In the genomic region with DNA sequence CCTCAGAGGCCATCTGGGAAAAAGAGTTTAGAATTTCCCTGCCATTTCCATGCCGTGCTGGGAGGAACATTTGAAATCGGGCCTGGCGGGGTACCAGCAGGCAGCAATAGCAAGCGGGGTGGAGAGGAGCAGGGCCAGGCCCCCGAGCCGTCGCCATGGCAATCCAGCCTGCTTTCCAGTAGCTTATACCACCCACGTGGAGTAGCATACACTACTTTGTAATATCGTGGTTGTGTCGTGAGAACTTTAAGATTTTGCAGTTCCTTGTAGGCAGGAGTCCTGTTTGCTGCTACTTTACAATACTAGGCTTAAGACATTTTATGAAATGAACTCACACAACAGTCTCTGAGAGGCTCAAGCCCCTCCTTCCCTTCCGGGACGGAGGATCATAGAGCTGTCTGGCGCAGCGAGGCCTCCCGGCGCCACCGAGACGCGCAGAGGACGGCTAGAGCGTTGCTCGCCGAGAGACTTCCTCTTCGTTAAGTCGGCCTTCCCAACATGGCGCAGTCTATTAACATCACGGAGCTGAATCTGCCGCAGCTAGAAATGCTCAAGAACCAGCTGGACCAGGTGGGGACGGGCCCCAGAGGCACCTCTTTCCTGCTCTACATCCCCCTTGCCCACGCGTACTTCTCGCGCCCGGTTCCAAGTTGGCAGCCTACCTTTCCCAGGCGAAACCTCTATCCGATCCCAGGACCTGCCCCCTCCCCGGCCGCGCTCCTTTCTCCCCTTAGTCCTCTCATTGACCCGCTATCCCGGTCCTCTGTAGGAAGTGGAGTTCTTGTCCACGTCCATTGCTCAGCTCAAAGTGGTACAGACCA, we compare ENCODE assay signal across 9 cellular contexts. TPM values are rescaled to one million over a fixed set of nuclear protein-coding genes. Genes with fewer than 3 reads are reported as not detected.
DNase-seq lines count a peak whose midpoint lies in the region; ATAC-seq, FAIRE-seq and TF ChIP-seq lines count a peak whose summit lies in the region.
"Had no signal": no experiment of that assay in that cellular context is flagged by ENCODE, and none has a peak within 500 bp of the region (broad histone marks: within the 10 kb centered on the region; RNA-seq: fewer than 3 reads in every experiment).

A gene (plus strand): TSS at position 473 of the 821 bp plus-strand sequence. CDS start 26 bp downstream, at position 499.

- TF ChIP-seq CTCF in AG09309 (IDR thresholded peaks at IDR 0.05; ENCODE audit: control insufficient read depth, insufficient read depth, low read depth, low read length, missing control alignments) (no peak), kidney (IDR thresholded peaks at IDR 0.05; ENCODE audit: borderline replicate concordance, extremely low read depth, insufficient read depth) (no peak)

- no peaks in the 10 kb centered on the region for H3K9me3 ChIP-seq in kidney (ENCODE audit: control insufficient read depth in 1 of 2, low read length in 2 of 2)

- peaks cover 5 to 25% of the 10 kb centered on the region in 2 donors for H3K4me1 ChIP-seq in kidney (ENCODE audit: control insufficient read depth in 1 of 2, insufficient read depth in 1 of 2, low read depth in 1 of 2, low read length in 2 of 2)

- DNase-seq in AG09309 (ENCODE audit: low read depth) (peak; percentile 67), NCI-H446 (lab: John Stamatoyannopoulos, UW) (peak; percentile 62 to 79), cerebellar nuclear complex (lab: John Stamatoyannopoulos, UW) (peak; percentile 54 to 68), kidney (peak; percentile 95)
- DNase-seq in activated CD4-positive, CD25-positive, alpha-beta regulatory T cell treated with anti-CD3 and anti-CD28 coated beads, Interleukin-2, amount 50 U/mL, for 72 hours = peak; percentile 80
- DNase-seq in stimulated activated CD4-positive, alpha-beta T cell treated with anti-CD3 and anti-CD28 coated beads, Interleukin-15, amount 100 ng/mL, for 24 hours = peak; percentile 91

- intact Hi-C loops in kidney (cut with DNase I) = no loop called here

- FAIRE-seq in kidney (lab: Jason Lieb, UNC) = no peak
- FAIRE-seq: colon had no signal

- peak within 1 kb of the TSS; percentile 78 to 85 for H3K27ac ChIP-seq in kidney (ENCODE audit: low read depth in 2 of 2, low read length in 2 of 2)

- H3K4me3 ChIP-seq in AG09309 (ENCODE audit: control insufficient read depth, low read depth, low read length) (peak within 1 kb of the TSS; percentile 93), kidney (ENCODE audit: low read length in 2 of 2) (peak within 1 kb of the TSS; percentile 90 to 93)

- H3K36me3 ChIP-seq in kidney (ENCODE audit: control insufficient read depth in 1 of 2, insufficient read depth in 2 of 2, low read length in 2 of 2) = peaks cover 2 to 4% of the 10 kb centered on the region in 2 donors

- peak; percentile 81 for ATAC-seq in GM19025 (IDR thresholded peaks at IDR 0.05; ENCODE audit: low read depth, unreplicated experiment)
- peak; percentile 82 for ATAC-seq in HG03342 (IDR thresholded peaks at IDR 0.05; ENCODE audit: unreplicated experiment)

- peak within 1 kb of the TSS; percentile 88 to 96 for H3K9ac ChIP-seq in kidney (ENCODE audit: low read length in 2 of 2)

RNA-seq across cellular contexts. Expression of the gene that starts here (rescaled TPM):
- total RNA-seq in kidney = 439 TPM
- polyA plus RNA-seq in kidney (ENCODE audit: insufficient read depth, low read depth, low replicate concordance) = 1,405 TPM

Comparison
In these comparisons a context has a peak if more than half of its experiments do, and no peak if none do; other contexts are left out.
1. Peak in every context shown above with its lines: DNase-seq, ATAC-seq, H3K4me3 ChIP-seq and H3K27ac ChIP-seq.